11 cellular contexts compared by ENCODE assay signal in genomic region chr7:99137418-99138180, GRCh38. TPM values are rescaled to one million over a fixed set of nuclear protein-coding genes. Genes with fewer than 3 reads are reported as not detected.
DNase-seq lines count a peak whose midpoint lies in the region; ATAC-seq and TF ChIP-seq lines count a peak whose summit lies in the region.
"Had no signal": no experiment of that assay in that cellular context is flagged by ENCODE, and none has a peak within 500 bp of the region (broad histone marks: within the 10 kb centered on the region; RNA-seq: fewer than 3 reads in every experiment).

No MANE protein-coding gene starts in this region.

- DNase-seq in Daoy (ENCODE audit: low read depth) (peak; percentile 76), SJCRH30 (peak; percentile 38 to 40), fibroblast of the aortic adventitia (ENCODE audit: low read depth) (peak; percentile 93), pons (ENCODE audit: low spot score) (peak; percentile 67), 8988T (no peak), NCI-H1105 treated with DMSO at 0.1 percent for 48 hours (lab: John Stamatoyannopoulos, UW) (no peak)
- DNase-seq: NCI-H1694 treated with DMSO at 0.1 percent for 48 hours; stimulated activated naive CD8-positive, alpha-beta T cell treated with anti-CD3 and anti-CD28 coated beads, Interleukin-15, Interleukin-2, amounts not matched to agents 100 U/mL and 50 U/mL, for 24 hours had no signal

- ATAC-seq in HG02981 (IDR thresholded peaks at IDR 0.05; ENCODE audit: unreplicated experiment) (no peak), HG03354 (IDR thresholded peaks at IDR 0.05; ENCODE audit: poor library complexity, severe bottlenecking, unreplicated experiment) (no peak)
- ATAC-seq: stimulated activated naive CD8-positive, alpha-beta T cell treated with anti-CD3 and anti-CD28 coated beads, Interleukin-15, Interleukin-2, amounts not matched to agents 100 U/mL and 50 U/mL, for 24 hours had no signal

- peak; percentile 35 for TF ChIP-seq CTCF in fibroblast of the aortic adventitia (IDR thresholded peaks at IDR 0.05; ENCODE audit: insufficient read depth, low read length)

- H3K4me3 ChIP-seq in SJCRH30: no peak overlapping the region
- H3K4me3 ChIP-seq in fibroblast of the aortic adventitia (ENCODE audit: low read depth, low read length): peak overlapping the region; percentile 53

- H3K27me3 ChIP-seq in SJCRH30: no peaks in the 10 kb centered on the region
- H3K27me3 ChIP-seq: neutrophil had no signal

- peaks cover 4% of the 10 kb centered on the region for H3K36me3 ChIP-seq in SJCRH30
- H3K36me3 ChIP-seq: neutrophil had no signal

- peaks cover 11% of the 10 kb centered on the region for H3K4me1 ChIP-seq in SJCRH30

- no peaks in the 10 kb centered on the region; the same call in 1 of the 2 replicates for H3K9me3 ChIP-seq in SJCRH30 (replicated peaks)
- H3K9me3 ChIP-seq: neutrophil had no signal

- H3K27ac ChIP-seq in SJCRH30: peak overlapping the region; percentile 32; the same call in 1 of the 2 replicates
- H3K27ac ChIP-seq: neutrophil had no signal

RNA-seq across cellular contexts. Expression of gene SMURF1, which starts 6.3 kb away (rescaled TPM):
- total RNA-seq in Daoy (2014; rRNA removed; shearing (Covaris generic)): 42.5 and 46.6 TPM in 2 replicates
- total RNA-seq in SJCRH30 (2014; rRNA removed; shearing (Covaris generic)): 23.1 and 25.0 TPM in 2 replicates
- 16.0 and 22.6 TPM in 2 replicates for total RNA-seq in fibroblast of the aortic adventitia (ENCODE audit: low replicate concordance)

Comparison
In these comparisons a context has a peak if more than half of its experiments do, and no peak if none do; other contexts are left out.
1. DNase-seq: peak in Daoy (single experiment), SJCRH30 (2 of 2), fibroblast of the aortic adventitia (single experiment) and pons (single experiment); none in 8988T (single experiment) and NCI-H1105 treated with DMSO at 0.1 percent for 48 hours (single experiment).